9 cellular contexts compared by ENCODE assay signal in the genomic region with DNA sequence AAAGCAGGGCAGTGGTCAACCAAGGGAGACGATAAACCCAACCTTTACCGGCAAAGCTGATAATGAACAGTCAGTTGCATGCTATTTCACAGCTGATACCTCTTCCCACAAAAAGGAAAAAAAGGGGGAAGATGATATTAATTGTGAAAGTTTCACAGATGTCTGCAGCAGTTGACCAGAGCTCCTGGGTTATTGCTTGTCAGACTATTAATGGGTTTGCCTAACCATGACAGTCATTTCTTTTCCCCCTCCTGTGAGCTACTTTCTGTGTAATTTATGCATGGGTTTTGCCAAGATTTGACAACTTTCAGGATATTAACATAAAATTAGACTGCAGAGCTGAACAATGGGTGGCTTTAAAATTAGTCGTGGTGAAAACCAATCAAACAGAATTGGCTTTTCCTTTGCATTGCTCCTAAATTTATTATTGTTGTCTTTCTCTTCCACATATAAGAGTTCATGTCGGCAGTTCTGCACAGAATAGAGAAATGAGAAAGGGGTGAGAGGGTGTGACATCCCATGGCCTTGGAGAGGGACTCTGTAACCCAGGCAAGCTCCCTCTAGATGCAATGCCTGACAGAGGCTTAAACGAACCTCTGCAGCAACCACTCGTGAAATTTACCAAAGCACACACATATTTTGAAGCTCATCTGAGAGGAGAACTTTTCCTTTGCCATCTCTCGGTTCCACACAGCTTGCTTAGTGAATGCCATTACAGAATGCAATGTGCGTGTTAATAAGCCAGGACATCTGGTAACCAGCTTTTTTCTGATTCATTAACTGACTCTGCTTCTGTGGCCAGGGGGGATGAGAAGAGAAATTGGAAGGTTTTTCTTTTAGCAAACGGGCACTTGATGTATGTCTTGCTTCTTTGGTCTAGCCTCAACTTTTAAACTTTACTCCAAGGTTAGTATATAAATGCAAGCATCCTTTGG.
DNase-seq lines count a peak whose midpoint lies in the region; ATAC-seq lines count a peak whose summit lies in the region.
"Had no signal": no experiment of that assay in that cellular context is flagged by ENCODE, and none has a peak within 500 bp of the region (broad histone marks: within the 10 kb centered on the region; RNA-seq: fewer than 3 reads in every experiment).

No MANE protein-coding gene starts in this region.

- peak overlapping the region; percentile 63; the same call in 1 of the 2 replicates for H3K27ac ChIP-seq in SK-N-MC

- no peaks in the 10 kb centered on the region for H3K36me3 ChIP-seq in SK-N-MC (ENCODE audit: insufficient read depth, low read length)

- H3K9ac ChIP-seq in SK-N-MC (ENCODE audit: insufficient read length), result no peak overlapping the region

- ATAC-seq in GM19455 (IDR thresholded peaks at IDR 0.05; ENCODE audit: unreplicated experiment) (peak; percentile 67), HG03066 (IDR thresholded peaks at IDR 0.05; ENCODE audit: low read depth, unreplicated experiment) (peak; percentile 69)
- ATAC-seq: left ventricle myocardium superior had no signal

- DNase-seq in GM04503 (ENCODE audit: low read depth) (peak; percentile 61), SK-N-MC (ENCODE audit: low read depth, low spot score) (no peak), mucosa of gallbladder (ENCODE audit: low spot score) (no peak), NK-92 (lab: John Stamatoyannopoulos, UW; ENCODE audit: unreplicated experiment) (no peak), NCI-H1417 (lab: John Stamatoyannopoulos, UW) (no peak), NCI-H69 (lab: John Stamatoyannopoulos, UW) (no peak)
- DNase-seq: left ventricle myocardium superior had no signal

- H3K9me3 ChIP-seq in SK-N-MC (ENCODE audit: low read depth, low read length), result no peaks in the 10 kb centered on the region

- peak overlapping the region; percentile 73 for H3K4me3 ChIP-seq in SK-N-MC
